In the genomic region with DNA sequence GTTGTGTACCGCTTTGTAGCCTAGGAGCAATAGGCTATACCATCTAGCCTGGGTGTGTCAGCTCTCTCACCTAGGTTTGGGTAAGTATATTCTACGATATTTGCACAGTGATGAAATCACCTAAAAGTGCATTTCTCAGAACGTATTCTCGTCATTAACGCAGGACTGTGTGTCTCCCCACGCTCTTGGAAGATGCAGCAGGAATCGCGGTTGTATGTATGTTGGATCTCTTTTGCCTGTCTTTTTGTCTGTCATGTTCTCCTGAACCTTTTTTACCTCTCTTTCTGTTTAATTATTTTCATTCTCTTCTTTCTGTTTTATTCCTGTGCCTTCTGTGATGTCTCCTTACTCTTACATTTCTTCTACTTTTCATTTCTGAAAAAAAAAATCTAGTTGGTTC, we compare ENCODE assay signal across 8 cellular contexts.
"Had no signal": no experiment of that assay in that cellular context is flagged by ENCODE, and none has a peak within 500 bp of the region (broad histone marks: within the 10 kb centered on the region; RNA-seq: fewer than 3 reads in every experiment).

No MANE protein-coding gene starts in this region.

- DNase-seq: GM23248, GOT3, H7, KG1 had no signal

- ATAC-seq: HCT116, K562 had no signal

- H3K27ac ChIP-seq: GM23248 had no signal

- FAIRE-seq: HTR-8/SVneo, K562 had no signal

- H2AFZ ChIP-seq: GM23248 had no signal

- H3K4me3 ChIP-seq: GM23248, HAP-1, K562 had no signal

- H3K36me3 ChIP-seq: HAP-1 had no signal

- H3K9ac ChIP-seq: GM23248 had no signal
